ENCODE assay signal across 8 cellular contexts in genomic region chr3:197792019-197792647, GRCh38. TPM values are rescaled to one million over a fixed set of nuclear protein-coding genes. Genes with fewer than 3 reads are reported as not detected.
DNase-seq lines count a peak whose midpoint lies in the region; ATAC-seq, FAIRE-seq and TF ChIP-seq lines count a peak whose summit lies in the region.

No MANE protein-coding gene starts in this region.

- H3K9me3 ChIP-seq in SK-N-MC (ENCODE audit: low read depth, low read length): no peaks in the 10 kb centered on the region
- no peaks in the 10 kb centered on the region for H3K9me3 ChIP-seq in mucosa of descending colon

- H3K4me1 ChIP-seq in mucosa of descending colon (ENCODE audit: low read depth): peaks cover 12% of the 10 kb centered on the region

- no peak for ATAC-seq in mucosa of descending colon

- DNase-seq in NCI-H2107 treated with DMSO at 0.1 percent for 48 hours (lab: John Stamatoyannopoulos, UW; ENCODE audit: unreplicated experiment) (peak; percentile 40), NCI-H2107 (lab: John Stamatoyannopoulos, UW) (no peak), SK-N-MC (ENCODE audit: low read depth, low spot score) (no peak), cardiac fibroblast (ENCODE audit: low read depth in 2 of 2) (peak; percentile 20 to 48), mucosa of descending colon (no peak), urothelium cell line (ENCODE audit: low spot score) (peak; percentile 7), SIG-M5 treated with dmso at 0.1 percent for 504 hours (lab: John Stamatoyannopoulos, UW; ENCODE audit: unreplicated experiment) (no peak), medulla oblongata (ENCODE audit: extremely low spot score) (no peak)

- H3K36me3 ChIP-seq in SK-N-MC (ENCODE audit: insufficient read depth, low read length) (no peaks in the 10 kb centered on the region), mucosa of descending colon (ENCODE audit: low read depth) (no peaks in the 10 kb centered on the region)

- TF ChIP-seq CTCF in cardiac fibroblast (IDR thresholded peaks at IDR 0.05; ENCODE audit: low read depth, low read length): no peak
- TF ChIP-seq CTCF in mucosa of descending colon (IDR thresholded peaks at IDR 0.05): no peak

- peak overlapping the region; percentile 78 for H3K27ac ChIP-seq in SK-N-MC

- peak overlapping the region; percentile 90 for H3K4me3 ChIP-seq in SK-N-MC
- peak overlapping the region; percentile 87 for H3K4me3 ChIP-seq in cardiac fibroblast (replicated peaks in 1 of 2; ENCODE audit: low read depth in 2 of 2, low read length in 2 of 2)
- peak overlapping the region; percentile 75 for H3K4me3 ChIP-seq in mucosa of descending colon

- peak overlapping the region; percentile 97 for H3K9ac ChIP-seq in SK-N-MC (ENCODE audit: insufficient read length)

- no peak for FAIRE-seq in urothelium cell line (lab: Jason Lieb, UNC)

- intact Hi-C loops in mucosa of descending colon (cut with DNase I, micrococcal nuclease): no loop called here

RNA-seq across cellular contexts. Expression of gene LRCH3, which starts 1.1 kb away (rescaled TPM):
- total RNA-seq in mucosa of descending colon: 10 to 100 TPM; 33.3 to 57.6 (median 46.0) TPM

RNA-seq across cellular contexts. Expression of gene FYTTD1, which starts 42.5 kb away (rescaled TPM):
- total RNA-seq in mucosa of descending colon: 10 to 100 TPM; 25.1 to 67.2 (median 30.6) TPM

RNA-seq across cellular contexts. Expression of gene RUBCN, which starts 55.4 kb away (rescaled TPM):
- total RNA-seq in mucosa of descending colon: 10 to 100 TPM; 18.8 to 27.6 (median 23.5) TPM

Comparison
In these comparisons a context has a peak if more than half of its experiments do, and no peak if none do; other contexts are left out.
1. DNase-seq: peak in NCI-H2107 treated with DMSO at 0.1 percent for 48 hours (single experiment), cardiac fibroblast (2 of 2) and urothelium cell line (single experiment); none in NCI-H2107 (single experiment), SK-N-MC (single experiment), mucosa of descending colon (0 of 3), SIG-M5 treated with dmso at 0.1 percent for 504 hours (single experiment) and medulla oblongata (single experiment).
2. Peak in every context shown above with its lines, with median percentiles within 50 percentile points of each other: H3K4me3 ChIP-seq.